ENCODE assay signal across 2 cellular contexts in genomic region chr1:77996734-77997133, GRCh38.
A peak's percentile ranks its signal among the peaks of the same experiment; 100 is the strongest.
TF ChIP-seq lines count a peak whose summit lies in the region.

No MANE protein-coding gene starts in this region.

TF ChIP-seq in HepG2, 621 proteins besides CTCF, POLR2A, EP300 and RAD21:
- TF ChIP-seq ZNF772 (CRISPR knock-in tag; IDR thresholded peaks at IDR 0.05) (no peak), NRL (CRISPR knock-in tag; IDR thresholded peaks at IDR 0.05; ENCODE audit: borderline replicate concordance) (no peak), ZBTB38 (CRISPR knock-in tag; IDR thresholded peaks at IDR 0.05) (peak; percentile 26; the same call in 1 of the 2 replicates), ZBTB33 (CRISPR knock-in tag; IDR thresholded peaks at IDR 0.05) (0 out of 2 replicates have a peak, but pooled peaks have one; percentile 28)

TF ChIP-seq in WTC11, 78 proteins besides CTCF, POLR2A, EP300 and RAD21:
- TF ChIP-seq ZNF416 (CRISPR knock-in tag; IDR thresholded peaks at IDR 0.05) (no peak), ATF6 (CRISPR knock-in tag; IDR thresholded peaks at IDR 0.05) (no peak), ARID4B (CRISPR knock-in tag; IDR thresholded peaks at IDR 0.05; ENCODE audit: borderline replicate concordance) (no peak), ATF2 (CRISPR knock-in tag; IDR thresholded peaks at IDR 0.05; ENCODE audit: borderline replicate concordance, low read depth) (no peak), ZNF219 (CRISPR knock-in tag; IDR thresholded peaks at IDR 0.05; ENCODE audit: borderline replicate concordance) (no peak), SP1 (CRISPR knock-in tag; conservative IDR thresholded peaks at IDR 0.05) (no peak), SMAD3 (CRISPR knock-in tag; IDR thresholded peaks at IDR 0.05; ENCODE audit: borderline replicate concordance) (no peak)
